ENCODE assay signal across 1 cellular context in the genomic region with DNA sequence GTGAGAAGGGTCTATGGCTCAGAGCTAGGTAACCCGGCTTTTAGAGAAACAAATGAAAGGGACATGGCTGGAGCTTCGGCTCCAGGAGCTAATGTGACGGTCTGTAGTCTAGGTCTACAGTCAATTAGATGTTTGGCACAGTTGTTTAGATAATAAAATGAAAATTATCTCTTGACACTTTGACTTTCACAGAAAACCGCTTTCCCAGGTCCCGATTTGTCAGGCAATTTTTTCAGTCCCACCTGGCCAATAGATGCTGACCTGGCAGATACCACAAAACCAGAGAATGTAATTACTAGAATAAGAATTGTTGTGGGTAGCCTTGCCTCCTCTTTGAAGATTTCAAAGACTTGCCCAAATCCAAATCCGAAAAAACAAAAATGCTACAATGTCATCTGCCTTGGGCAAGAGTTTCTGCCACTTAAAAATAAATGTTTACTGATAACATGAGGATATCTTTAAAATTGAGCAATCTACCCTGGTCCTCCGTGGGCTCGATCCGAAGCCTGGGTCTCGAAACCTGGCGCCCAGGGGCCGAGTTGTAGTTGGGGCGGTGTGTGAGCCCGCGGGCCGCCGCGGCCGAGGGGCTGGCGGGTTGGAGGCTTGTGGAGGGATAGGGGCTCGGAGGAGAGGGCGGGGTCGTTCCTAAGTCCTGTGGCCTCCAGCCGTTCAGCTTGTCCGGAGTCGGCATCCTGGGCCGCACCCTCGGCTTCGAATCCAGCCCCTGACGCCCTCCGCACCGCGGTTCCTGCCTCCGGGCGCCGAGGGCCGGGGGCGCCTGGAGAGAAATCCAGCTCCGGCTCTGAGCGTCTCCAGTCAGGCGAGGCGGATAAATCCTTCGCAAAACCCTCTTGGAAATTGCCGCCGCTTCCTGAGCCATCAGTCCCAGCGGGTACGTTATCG.
TF ChIP-seq lines count a peak whose summit lies in the region.

No MANE protein-coding gene starts in this region.

TF ChIP-seq in HCT116, 20 proteins besides CTCF, POLR2A, EP300 and RAD21 (continued from another document):
- TF ChIP-seq, protein P1, sequence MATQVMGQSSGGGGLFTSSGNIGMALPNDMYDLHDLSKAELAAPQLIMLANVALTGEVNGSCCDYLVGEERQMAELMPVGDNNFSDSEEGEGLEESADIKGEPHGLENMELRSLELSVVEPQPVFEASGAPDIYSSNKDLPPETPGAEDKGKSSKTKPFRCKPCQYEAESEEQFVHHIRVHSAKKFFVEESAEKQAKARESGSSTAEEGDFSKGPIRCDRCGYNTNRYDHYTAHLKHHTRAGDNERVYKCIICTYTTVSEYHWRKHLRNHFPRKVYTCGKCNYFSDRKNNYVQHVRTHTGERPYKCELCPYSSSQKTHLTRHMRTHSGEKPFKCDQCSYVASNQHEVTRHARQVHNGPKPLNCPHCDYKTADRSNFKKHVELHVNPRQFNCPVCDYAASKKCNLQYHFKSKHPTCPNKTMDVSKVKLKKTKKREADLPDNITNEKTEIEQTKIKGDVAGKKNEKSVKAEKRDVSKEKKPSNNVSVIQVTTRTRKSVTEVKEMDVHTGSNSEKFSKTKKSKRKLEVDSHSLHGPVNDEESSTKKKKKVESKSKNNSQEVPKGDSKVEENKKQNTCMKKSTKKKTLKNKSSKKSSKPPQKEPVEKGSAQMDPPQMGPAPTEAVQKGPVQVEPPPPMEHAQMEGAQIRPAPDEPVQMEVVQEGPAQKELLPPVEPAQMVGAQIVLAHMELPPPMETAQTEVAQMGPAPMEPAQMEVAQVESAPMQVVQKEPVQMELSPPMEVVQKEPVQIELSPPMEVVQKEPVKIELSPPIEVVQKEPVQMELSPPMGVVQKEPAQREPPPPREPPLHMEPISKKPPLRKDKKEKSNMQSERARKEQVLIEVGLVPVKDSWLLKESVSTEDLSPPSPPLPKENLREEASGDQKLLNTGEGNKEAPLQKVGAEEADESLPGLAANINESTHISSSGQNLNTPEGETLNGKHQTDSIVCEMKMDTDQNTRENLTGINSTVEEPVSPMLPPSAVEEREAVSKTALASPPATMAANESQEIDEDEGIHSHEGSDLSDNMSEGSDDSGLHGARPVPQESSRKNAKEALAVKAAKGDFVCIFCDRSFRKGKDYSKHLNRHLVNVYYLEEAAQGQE (IDR thresholded peaks at IDR 0.05; ENCODE audit: low read depth), result no peak
- no peak for TF ChIP-seq SP1 (IDR thresholded peaks at IDR 0.05; ENCODE audit: low read depth)
- TF ChIP-seq ZFX (IDR thresholded peaks at IDR 0.05), result no peak
- TF ChIP-seq EZH2phosphoT487 (IDR thresholded peaks at IDR 0.05; ENCODE audit: borderline replicate concordance), result no peak
- TF ChIP-seq TCF7L2 (IDR thresholded peaks at IDR 0.05; ENCODE audit: borderline replicate concordance, extremely low read depth, insufficient read depth, insufficient read length), result no peak
- no peak for TF ChIP-seq JUND (IDR thresholded peaks at IDR 0.05)
